ENCODE assay signal across 10 cellular contexts in genomic region chr5:58922392-58923171, GRCh38.
DNase-seq lines count a peak whose midpoint lies in the region; ATAC-seq, FAIRE-seq and TF ChIP-seq lines count a peak whose summit lies in the region.
"Had no signal": no experiment of that assay in that cellular context is flagged by ENCODE, and none has a peak within 500 bp of the region (broad histone marks: within the 10 kb centered on the region; RNA-seq: fewer than 3 reads in every experiment).

No MANE protein-coding gene starts in this region.

- H3K4me1 ChIP-seq in astrocyte (ENCODE audit: insufficient read depth, low read length), result peaks cover 19% of the 10 kb centered on the region

- H3K27me3 Mint-ChIP-seq in astrocyte (ENCODE audit: low read depth, unreplicated experiment) (no peaks in the 10 kb centered on the region), nephron (ENCODE audit: low read depth) (peaks cover 10% of the 10 kb centered on the region)

- H3K4me1 Mint-ChIP-seq in astrocyte (ENCODE audit: low read depth, unreplicated experiment) (peaks cover 30% of the 10 kb centered on the region), nephron (peaks cover 45% of the 10 kb centered on the region)

- H3K27ac ChIP-seq in astrocyte (ENCODE audit: low read depth, low read length), result peak overlapping the region; percentile 57
- H3K27ac ChIP-seq: VCaP had no signal

- DNase-seq in astrocyte (ENCODE audit: low read depth) (peak; percentile 83), glomerular endothelial cell (ENCODE audit: extremely low read depth, low read depth, low spot score) (peak; percentile 5), ureter (ENCODE audit: low spot score) (peak; percentile 56)
- DNase-seq: Karpas-422 had no signal

- H3K4me2 ChIP-seq in astrocyte (ENCODE audit: low read length), result peak overlapping the region; percentile 57

- H2AFZ ChIP-seq in astrocyte (ENCODE audit: low read depth, low read length), result peak overlapping the region; percentile 72

- H3K27ac Mint-ChIP-seq in astrocyte (ENCODE audit: unreplicated experiment), result no peak overlapping the region
- peak overlapping the region in 2 of 3 experiments; percentile 16 to 71 for H3K27ac Mint-ChIP-seq in nephron
- H3K27ac Mint-ChIP-seq: activated naive CD4-positive, alpha-beta T cell treated with anti-CD3 and anti-CD28 coated beads, Interleukin-2, amount 50 U/mL, for 24 hours had no signal

- ATAC-seq in HG03045 (IDR thresholded peaks at IDR 0.05; ENCODE audit: unreplicated experiment) (no peak), GM21367 (IDR thresholded peaks at IDR 0.05; ENCODE audit: unreplicated experiment) (no peak), GM18861 (IDR thresholded peaks at IDR 0.05; ENCODE audit: unreplicated experiment) (no peak)

- no peaks in the 10 kb centered on the region for H3K36me3 Mint-ChIP-seq in astrocyte (ENCODE audit: low read depth, unreplicated experiment)
- H3K36me3 Mint-ChIP-seq in nephron (ENCODE audit: low read depth), result no peaks in the 10 kb centered on the region
- H3K36me3 Mint-ChIP-seq: activated naive CD4-positive, alpha-beta T cell treated with anti-CD3 and anti-CD28 coated beads, Interleukin-2, amount 50 U/mL, for 24 hours had no signal

- H3K9ac ChIP-seq in astrocyte (ENCODE audit: low read length), result peak overlapping the region; percentile 51

- no peaks in the 10 kb centered on the region for H3K79me2 ChIP-seq in astrocyte (ENCODE audit: insufficient read depth, low read length)

- no peaks in the 10 kb centered on the region for H3K36me3 ChIP-seq in astrocyte (ENCODE audit: insufficient read depth, low read length)

- H3K4me3 Mint-ChIP-seq in astrocyte (ENCODE audit: unreplicated experiment), result no peak overlapping the region
- H3K4me3 Mint-ChIP-seq in nephron, result no peak overlapping the region
- H3K4me3 Mint-ChIP-seq: activated naive CD4-positive, alpha-beta T cell treated with anti-CD3 and anti-CD28 coated beads, Interleukin-2, amount 50 U/mL, for 24 hours had no signal

- no peaks in the 10 kb centered on the region for H3K9me3 ChIP-seq in astrocyte (ENCODE audit: insufficient read depth, low read depth, low read length)

- no peak for FAIRE-seq in astrocyte (lab: Jason Lieb, UNC)

- H4K20me1 ChIP-seq in astrocyte (ENCODE audit: insufficient read depth, low read length), result no peaks in the 10 kb centered on the region

- H3K4me3 ChIP-seq in astrocyte (ENCODE audit: insufficient read depth, low read depth, low read length), result no peak overlapping the region

- TF ChIP-seq CTCF in astrocyte (IDR thresholded peaks at IDR 0.05; ENCODE audit: insufficient read depth, low read depth, low read length) (no peak), nephron (IDR thresholded peaks at IDR 0.05; ENCODE audit: unreplicated experiment in 3 of 3) (no peak)

- no peaks in the 10 kb centered on the region for H3K27me3 ChIP-seq in astrocyte (ENCODE audit: insufficient read depth, low read length)

- H3K9me3 Mint-ChIP-seq in astrocyte (ENCODE audit: unreplicated experiment) (no peaks in the 10 kb centered on the region), nephron (no peaks in the 10 kb centered on the region)
- H3K9me3 Mint-ChIP-seq: activated naive CD4-positive, alpha-beta T cell treated with anti-CD3 and anti-CD28 coated beads, Interleukin-2, amount 50 U/mL, for 24 hours had no signal

Comparison
In these comparisons a context has a peak if more than half of its experiments do, and no peak if none do; other contexts are left out.
1. DNase-seq: peak in every context shown above with its lines; median percentile 83 in astrocyte; 56 in ureter; 5 in glomerular endothelial cell.